ENCODE assay signal across 15 cellular contexts in the genomic region with DNA sequence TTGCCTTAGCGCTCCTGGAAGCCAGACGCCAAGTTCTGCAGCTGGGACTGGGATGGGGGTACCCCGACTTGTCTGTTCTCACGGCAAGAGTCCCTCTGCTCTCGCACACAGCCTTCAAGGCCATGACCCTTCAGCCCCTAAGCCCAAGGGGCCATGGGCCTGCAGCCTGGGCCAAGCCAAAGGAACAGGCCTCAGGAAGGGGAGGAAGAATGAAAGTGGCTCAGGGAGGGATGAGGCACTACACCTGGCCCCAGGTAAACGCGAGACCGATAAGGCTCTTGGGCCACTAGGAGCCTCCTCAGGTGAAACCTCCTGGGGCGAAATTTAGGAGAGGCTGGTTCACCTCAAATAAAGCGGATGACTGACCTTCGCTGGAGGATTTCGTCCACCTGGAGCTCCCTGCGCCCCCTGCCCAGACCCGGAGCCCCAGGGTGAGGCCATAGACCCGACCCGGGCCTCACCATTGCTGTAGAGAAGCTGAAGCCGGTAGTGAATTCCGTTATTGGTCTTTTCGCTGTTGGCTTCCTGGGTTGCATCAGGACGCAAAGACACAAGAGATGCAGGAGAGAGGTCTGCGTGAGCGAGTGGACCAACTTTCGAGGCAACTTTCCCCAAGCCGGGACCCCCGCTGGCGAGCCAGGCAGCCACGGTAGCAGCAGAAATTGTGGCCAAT. TPM values are rescaled to one million over a fixed set of nuclear protein-coding genes. Genes with fewer than 3 reads are reported as not detected.
A peak's percentile ranks its signal among the peaks of the same experiment; 100 is the strongest.
DNase-seq lines count a peak whose midpoint lies in the region; ATAC-seq, FAIRE-seq and TF ChIP-seq lines count a peak whose summit lies in the region.
"Had no signal": no experiment of that assay in that cellular context is flagged by ENCODE, and none has a peak within 500 bp of the region (broad histone marks: within the 10 kb centered on the region; RNA-seq: fewer than 3 reads in every experiment).

No MANE protein-coding gene starts in this region.

- H4K8ac ChIP-seq in H1 (ENCODE audit: extremely low read depth, insufficient read depth, low read length), result no peak overlapping the region

- H2BK5ac ChIP-seq in H1 (ENCODE audit: low read depth, low read length), result no peak overlapping the region

- WGBS in right cardiac atrium, result 61% methylated on average over 27 of the region's 27 CpGs
- 5% methylated on average over 27 of the region's 27 CpGs; no CpG with 5 or more reads in 1 of the 2 experiments for WGBS in H1 (ENCODE audit: extremely low coverage in 1 of 2, insufficient coverage in 1 of 2, insufficient read length in 1 of 2, insufficient replicate concordance in 2 of 2, low coverage in 1 of 2, low lambda C conversion rate in 2 of 2, missing lambda C conversion rate in 1 of 2), 2 experiments

- H3K9me3 ChIP-seq in right cardiac atrium (ENCODE audit: control insufficient read depth, low read length) (no peaks in the 10 kb centered on the region), H1 (ENCODE audit: insufficient read depth in 2 of 2, low read depth in 1 of 2, low read length in 1 of 2) (no peaks in the 10 kb centered on the region), vagina (no peaks in the 10 kb centered on the region)

- peak overlapping the region; percentile 95 for H3K4me3 Mint-ChIP-seq in neural crest cell

- no peaks in the 10 kb centered on the region for H3K9me3 Mint-ChIP-seq in neural crest cell
- H3K9me3 Mint-ChIP-seq: effector memory CD8-positive, alpha-beta T cell had no signal

- no peaks in the 10 kb centered on the region for H3K79me1 ChIP-seq in H1 (ENCODE audit: low read depth, low read length)

- no peak for TF ChIP-seq RAD21 in H1 (IDR thresholded peaks at IDR 0.05 in 1 of 2, conservative IDR thresholded peaks at IDR 0.05 in 1 of 2; ENCODE audit: low read depth in 2 of 2, low read length in 2 of 2)

- H3K56ac ChIP-seq in H1 (replicated peaks; ENCODE audit: insufficient read length, low read depth, low read length), result no peak overlapping the region

- DNase-seq in right cardiac atrium (peak in 1 of 3 donors; percentile 48), Right ventricle myocardium superior (no peak), H1 (ENCODE audit: low read depth in 1 of 2, low spot score in 2 of 2) (peak in 1 of 2 experiments; percentile 68), neural crest cell (ENCODE audit: low read depth, low spot score) (no peak), vagina (ENCODE audit: extremely low spot score in 2 of 2) (no peak), T-helper 9 cell (no peak), GM03348 (ENCODE audit: low spot score) (no peak)
- DNase-seq: activated gamma-delta T cell treated with Interleukin-2 at 50 U/mL for 16 hours; effector memory CD8-positive, alpha-beta T cell; islet precursor cell; NCI-H146; WERI-Rb-1 had no signal

- H2BK20ac ChIP-seq in H1 (ENCODE audit: low read length), result no peak overlapping the region

- H3K36me3 ChIP-seq in H1 (ENCODE audit: control insufficient read depth in 2 of 4, insufficient read depth in 4 of 4, low read length in 3 of 4) (no peaks in the 10 kb centered on the region; a peak in 1 of 8 replicates), vagina (no peaks in the 10 kb centered on the region)
- H3K36me3 ChIP-seq: WERI-Rb-1 had no signal

- H4K5ac ChIP-seq in H1 (ENCODE audit: insufficient read length, low read depth, low read length), result no peak overlapping the region

- CTCF ChIA-PET in H1 (lab: Charles Lee; ENCODE audit: partially characterized antibody), result interaction anchor here (1.1 to 1.8 kb wide), 4 partner anchors 11 to 236 kb away, joined by 3 to 5 read pairs (median 4); no protein-coding TSS in a partner anchor

- peak overlapping the region; percentile 22 to 61 for H3K4me2 ChIP-seq in H1 (ENCODE audit: insufficient read depth in 1 of 2, low read depth in 2 of 2, low read length in 2 of 2)

- H3K23me2 ChIP-seq in H1 (ENCODE audit: low read depth, low read length), result peaks cover 11% of the 10 kb centered on the region; the same call in 1 of the 2 replicates

- peaks cover 52% of the 10 kb centered on the region for H3K4me1 Mint-ChIP-seq in neural crest cell

- no peak overlapping the region for H3K18ac ChIP-seq in H1 (ENCODE audit: extremely low read depth, low read length)

- H2BK120ac ChIP-seq in H1 (replicated peaks; ENCODE audit: low read depth, low read length), result no peak overlapping the region

- peaks cover 79% of the 10 kb centered on the region for H3K27me3 Mint-ChIP-seq in neural crest cell (ENCODE audit: low read depth)

- H3K9ac ChIP-seq in H1 (replicated peaks in 1 of 4; ENCODE audit: extremely low read depth in 1 of 4, low read depth in 3 of 4, low read length in 3 of 4), result no peak overlapping the region

- H3K27ac ChIP-seq in right cardiac atrium (ENCODE audit: low read length) (no peak overlapping the region), H1 (ENCODE audit: low read depth, low read length) (no peak overlapping the region), vagina (peak overlapping the region; percentile 86)
- H3K27ac ChIP-seq: WERI-Rb-1 had no signal

- no peaks in the 10 kb centered on the region for H3K36me3 Mint-ChIP-seq in neural crest cell (ENCODE audit: low read depth)

- no peak overlapping the region for H2BK15ac ChIP-seq in H1 (ENCODE audit: low read length)

- no peak overlapping the region for H2AFZ ChIP-seq in H1 (ENCODE audit: low read length)

- H3K23ac ChIP-seq in H1 (ENCODE audit: insufficient read length), result no peak overlapping the region

- intact Hi-C loops in right cardiac atrium (cut with DNase I) (loop anchor here in 3 of 4 donors (5.0 to 10.0 kb wide), 5 partner anchors 34 to 399 kb away; no protein-coding TSS in a partner anchor), Right ventricle myocardium superior (cut with DNase I) (loop anchor here (5.0 to 10.0 kb wide), 2 partner anchors 44 to 211 kb away; no protein-coding TSS in a partner anchor), vagina (cut with DNase I) (loop anchor here (2.0 to 10.0 kb wide), 4 partner anchors 44 to 397 kb away; no protein-coding TSS in a partner anchor)

- H4K91ac ChIP-seq in H1 (replicated peaks; ENCODE audit: insufficient read length, low read length), result no peak overlapping the region

- FAIRE-seq in H1 (lab: Jason Lieb, UNC), result no peak
- FAIRE-seq: RCC 7860 had no signal

- H3K4ac ChIP-seq in H1 (replicated peaks; ENCODE audit: insufficient read length, low read depth, low read length), result no peak overlapping the region

- no peak for TF ChIP-seq CTCF in H1 (IDR thresholded peaks at IDR 0.05; ENCODE audit: control extremely low read depth in 1 of 3, insufficient read depth in 1 of 3, low read depth in 1 of 3, low read length in 3 of 3)
- no peak for TF ChIP-seq CTCF in neural crest cell (conservative IDR thresholded peaks at IDR 0.05)
- TF ChIP-seq CTCF in vagina (IDR thresholded peaks at IDR 0.05), result no peak

- no peak overlapping the region for H3K14ac ChIP-seq in H1 (ENCODE audit: insufficient read length)

- H2AK5ac ChIP-seq in H1 (ENCODE audit: low read depth, low read length), result no peak overlapping the region

- POLR2A ChIA-PET in H1 (lab: Charles Lee; ENCODE audit: partially characterized antibody), result no interaction called here

- no peak for ATAC-seq in right cardiac atrium
- ATAC-seq in Right ventricle myocardium superior (ENCODE audit: poor library complexity), result no peak
- no peak for ATAC-seq in GM21576 (IDR thresholded peaks at IDR 0.05; ENCODE audit: unreplicated experiment)
- ATAC-seq: effector memory CD8-positive, alpha-beta T cell had no signal

- H2BK12ac ChIP-seq in H1 (ENCODE audit: low read depth, low read length), result no peak overlapping the region

- no peak for TF ChIP-seq EP300 in H1 (IDR thresholded peaks at IDR 0.05; ENCODE audit: borderline replicate concordance in 1 of 2, low read depth in 2 of 2, low read length in 2 of 2)

- no peak overlapping the region for H3K27ac Mint-ChIP-seq in neural crest cell (ENCODE audit: unreplicated experiment)
- H3K27ac Mint-ChIP-seq: effector memory CD8-positive, alpha-beta T cell had no signal

- no peaks in the 10 kb centered on the region for H3K4me1 ChIP-seq in right cardiac atrium (ENCODE audit: control insufficient read depth, insufficient read depth, low read length)
- peaks cover 10 to 30% (median 21%) of the 10 kb centered on the region in 4 experiments for H3K4me1 ChIP-seq in H1 (replicated peaks in 1 of 4; ENCODE audit: control insufficient read depth in 3 of 4, insufficient read depth in 4 of 4, low read length in 3 of 4)
- H3K4me1 ChIP-seq in vagina, result peaks cover 5% of the 10 kb centered on the region

- TF ChIP-seq POLR2A in H1 (IDR thresholded peaks at IDR 0.05; ENCODE audit: control extremely low read depth in 1 of 2, low read depth in 2 of 2, low read length in 2 of 2) (no peak), vagina (IDR thresholded peaks at IDR 0.05) (no peak)

- H3K4me3 ChIP-seq in right cardiac atrium (ENCODE audit: low read length) (peak overlapping the region; percentile 69), H1 (ENCODE audit: extremely low read depth in 1 of 4, insufficient read depth in 2 of 4, low read depth in 3 of 4, low read length in 4 of 4) (peak overlapping the region in 1 of 4 experiments; percentile 42; a peak in 3 of 8 replicates), vagina (peak overlapping the region; percentile 54 to 62)

- H4K20me1 ChIP-seq in H1 (replicated peaks in 1 of 2; ENCODE audit: control insufficient read depth in 1 of 2, insufficient read depth in 2 of 2, low read length in 2 of 2), result peaks cover 14 to 18% of the 10 kb centered on the region in 2 experiments

- no peaks in the 10 kb centered on the region for H3K79me2 ChIP-seq in H1 (ENCODE audit: control insufficient read depth in 1 of 2, insufficient read depth in 2 of 2, low read length in 2 of 2)

- H3K27me3 ChIP-seq in right cardiac atrium (ENCODE audit: control insufficient read depth, insufficient read depth), result no peaks in the 10 kb centered on the region
- H3K27me3 ChIP-seq in H1 (replicated peaks in 1 of 4; ENCODE audit: control insufficient read depth in 3 of 4, extremely low read depth in 1 of 4, insufficient read depth in 3 of 4, low read length in 3 of 4), result peaks cover 48 to 90% (median 68%) of the 10 kb centered on the region in 4 experiments
- H3K27me3 ChIP-seq in vagina, result no peaks in the 10 kb centered on the region

TF ChIP-seq in H1, 55 proteins besides CTCF, POLR2A, EP300 and RAD21 (continues in another document):
- TF ChIP-seq TBP (IDR thresholded peaks at IDR 0.05; ENCODE audit: low read depth, low read length), result 0 out of 2 replicates have a peak, but pooled peaks have one; percentile 10

RNA-seq across cellular contexts. Expression of a gene that starts 3.7 kb away (rescaled TPM):
- 10 to 100 TPM; 15.5 to 20.0 (median 17.5) TPM for total RNA-seq in right cardiac atrium
- 7.6 TPM for polyA plus RNA-seq in right cardiac atrium
- 15.6 TPM for total RNA-seq in Right ventricle myocardium superior
- 0.10 and 0.15 TPM in 2 replicates for total RNA-seq in H1 (2021; fragmentation: NEBNext Ultra II Directional; extraction: Animal tissue kit (Norgen Biotek cat#: 25700))
- polyA plus RNA-seq in H1 (2011; rRNA removed), result 0.12 and 0.16 TPM in 2 replicates
- 0.03 TPM for polyA plus RNA-seq in H1 (2011; cell fraction: cytosol; rRNA removed)
- 0.14 TPM for polyA plus RNA-seq in H1 (2011; cell fraction: nucleus; rRNA removed)
- 0.04 to 0.23 TPM (median 0.16 TPM) in 4 replicates for polyA plus RNA-seq in H1 (2012, experiment 1 of 2)
- polyA plus RNA-seq in H1 (2012, experiment 2 of 2), result not detected
- 0.14 TPM for polyA plus RNA-seq in H1 (2013, experiment 1 of 2)
- polyA plus RNA-seq in H1 (2013, experiment 2 of 2), result 0.06 TPM
- not detected in 2 replicates for polyA minus RNA-seq in H1 (2011; rRNA and poly(A)+ RNA removed)
- not detected for polyA minus RNA-seq in H1 (2011; cell fraction: cytosol; rRNA and poly(A)+ RNA removed)
- 0.20 TPM for polyA minus RNA-seq in H1 (2011; cell fraction: nucleus; rRNA and poly(A)+ RNA removed)
- 12.6 and 14.8 TPM in 2 replicates for total RNA-seq in neural crest cell
- total RNA-seq in vagina, result 36.6 TPM
- total RNA-seq: HT-29 had no signal

Comparison
In these comparisons a context has a peak if more than half of its experiments do, and no peak if none do; other contexts are left out.
1. RNA of a gene that starts 3.7 kb away (total RNA-seq): 36.6 TPM in vagina (single experiment), 15.5 to 20.0 TPM in right cardiac atrium, 15.6 TPM in Right ventricle myocardium superior (single experiment) and 12.6 to 14.8 TPM in neural crest cell; 0.10 to 0.15 TPM in H1; every median in the first group is over 10 times any median in the second.